ENCODE assay signal across 27 cellular contexts in genomic region chr2:75113217-75113616, GRCh38.
"Had no signal": no experiment of that assay in that cellular context is flagged by ENCODE, and none has a peak within 500 bp of the region (broad histone marks: within the 10 kb centered on the region; RNA-seq: fewer than 3 reads in every experiment).

No MANE protein-coding gene starts in this region.

- H3K4me3 ChIP-seq: coronary artery, esophagus squamous epithelium, gastrocnemius medialis, lung, ovary, psoas muscle, skin epidermis, spleen, testis, tibial artery, upper lobe of left lung had no signal

- DNase-seq: dermis blood vessel endothelial cell; effector memory CD4-positive, alpha-beta T cell; esophagus squamous epithelium; gastrocnemius medialis; head of caudate nucleus; kidney; midbrain; naive thymus-derived CD8-positive, alpha-beta T cell; occipital lobe; ovary; posterior cingulate gyrus; psoas muscle; right cardiac atrium; spleen; stimulated activated CD4-positive, alpha-beta T cell treated with anti-CD3 and anti-CD28 coated beads, Interleukin-4, amount 100 ng/mL, for 4 hours; stimulated activated naive CD8-positive, alpha-beta T cell treated with anti-CD3 and anti-CD28 coated beads, Interleukin-15, Interleukin-2, amounts not matched to agents 100 U/mL and 50 U/mL, for 24 hours; substantia nigra; testis; tibial artery; upper lobe of left lung had no signal

- H3K4me1 ChIP-seq: esophagus squamous epithelium, gastrocnemius medialis, psoas muscle, spleen, testis, tibial artery, upper lobe of left lung had no signal

- H3K27me3 ChIP-seq: esophagus squamous epithelium, gastrocnemius medialis, ovary, spleen, testis, tibial artery, upper lobe of left lung had no signal

- H3K36me3 Mint-ChIP-seq: stimulated activated memory B cell treated with anti-CD40 and anti-IgM and Interleukin-4, amounts not matched to agents 10 μg/mL and 1 μg/mL and 100 μg/mL, for 72 hours had no signal

- H3K4me3 Mint-ChIP-seq: memory B cell; naive thymus-derived CD8-positive, alpha-beta T cell; stimulated activated memory B cell treated with anti-CD40 and anti-IgM and Interleukin-4, amounts not matched to agents 10 μg/mL and 1 μg/mL and 100 μg/mL, for 72 hours had no signal

- H3K36me3 ChIP-seq: esophagus squamous epithelium, gastrocnemius medialis, ovary, spleen, tibial artery, upper lobe of left lung had no signal

- H3K9me3 ChIP-seq: esophagus squamous epithelium, gastrocnemius medialis, ovary, psoas muscle, spleen, testis, tibial artery, upper lobe of left lung had no signal

- H3K9me3 Mint-ChIP-seq: memory B cell; naive thymus-derived CD8-positive, alpha-beta T cell; stimulated activated memory B cell treated with anti-CD40 and anti-IgM and Interleukin-4, amounts not matched to agents 10 μg/mL and 1 μg/mL and 100 μg/mL, for 72 hours had no signal

- H3K4me1 Mint-ChIP-seq: memory B cell; naive thymus-derived CD8-positive, alpha-beta T cell; stimulated activated memory B cell treated with anti-CD40 and anti-IgM and Interleukin-4, amounts not matched to agents 10 μg/mL and 1 μg/mL and 100 μg/mL, for 72 hours had no signal

- H3K27ac Mint-ChIP-seq: memory B cell; naive thymus-derived CD8-positive, alpha-beta T cell; stimulated activated memory B cell treated with anti-CD40 and anti-IgM and Interleukin-4, amounts not matched to agents 10 μg/mL and 1 μg/mL and 100 μg/mL, for 72 hours had no signal

- H3K27me3 Mint-ChIP-seq: memory B cell; stimulated activated memory B cell treated with anti-CD40 and anti-IgM and Interleukin-4, amounts not matched to agents 10 μg/mL and 1 μg/mL and 100 μg/mL, for 72 hours had no signal

- H3K27ac ChIP-seq: coronary artery, esophagus squamous epithelium, gastrocnemius medialis, ovary, psoas muscle, skin epidermis, spleen, testis, tibial artery, upper lobe of left lung had no signal

- FAIRE-seq: endothelial cell of umbilical vein, urothelium cell line had no signal
